22 cellular contexts compared by ENCODE assay signal in the genomic region with DNA sequence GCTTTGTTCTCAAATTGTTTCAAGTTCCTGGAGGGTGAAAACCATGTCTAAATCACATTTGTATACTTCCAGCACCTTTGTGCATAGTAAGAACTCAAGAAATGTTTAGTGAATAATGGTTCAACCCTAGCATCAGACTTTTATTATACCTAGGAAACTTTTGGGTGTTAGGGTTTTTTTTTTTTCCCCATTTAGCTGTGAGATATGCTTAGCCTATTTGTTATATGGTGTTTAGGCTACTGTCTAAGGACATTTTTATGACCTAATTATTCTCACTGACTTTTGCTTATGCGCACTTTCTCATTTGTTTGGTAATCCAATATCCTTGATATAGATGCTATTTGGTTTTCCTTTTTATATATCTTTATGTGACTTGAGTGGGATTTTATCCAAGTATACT.
DNase-seq lines count a peak whose midpoint lies in the region; ATAC-seq and TF ChIP-seq lines count a peak whose summit lies in the region.
"Had no signal": no experiment of that assay in that cellular context is flagged by ENCODE, and none has a peak within 500 bp of the region (broad histone marks: within the 10 kb centered on the region; RNA-seq: fewer than 3 reads in every experiment).

No MANE protein-coding gene starts in this region.

- H3K4me1 Mint-ChIP-seq in stimulated activated naive CD8-positive, alpha-beta T cell treated with anti-CD3 and anti-CD28 coated beads, Interleukin-15, amount 100 ng/mL, for 72 hours, result peaks cover 33% of the 10 kb centered on the region
- H3K4me1 Mint-ChIP-seq in activated T-helper 2 cell treated with anti-CD3 and anti-CD28 coated beads, Interferon-gamma antibody, Interleukin-2, Interleukin-4, amounts not matched to agents 10 μg/mL and 5 μg/mL and 100 μg/mL, durations not matched to agents 14 hours and 24 hours and 36 hours (ENCODE audit: low read depth), result peaks cover 43% of the 10 kb centered on the region
- H3K4me1 Mint-ChIP-seq in type B pancreatic cell (ENCODE audit: unreplicated experiment), result peaks cover 24% of the 10 kb centered on the region

- intact Hi-C loops in activated T-helper 2 cell treated with anti-CD3 and anti-CD28 coated beads, Interferon-gamma antibody, Interleukin-2, Interleukin-4, amounts not matched to agents 10 μg/mL and 5 μg/mL and 100 μg/mL, durations not matched to agents 14 hours and 24 hours and 36 hours (cut with micrococcal nuclease), result loop anchor here (5.0 kb wide), 1 partner anchor 33 kb away; no protein-coding TSS in a partner anchor

- DNase-seq in DMS53 (lab: John Stamatoyannopoulos, UW) (peak; percentile 25), DMS53 treated with DMSO at 0.1 percent for 48 hours (lab: John Stamatoyannopoulos, UW; ENCODE audit: unreplicated experiment) (no peak), type B pancreatic cell (ENCODE audit: extremely low spot score, unreplicated experiment) (no peak)
- no peak for DNase-seq in stimulated activated naive CD8-positive, alpha-beta T cell treated with anti-CD3 and anti-CD28 coated beads, Interleukin-15, amount 100 ng/mL, for 72 hours
- DNase-seq in stimulated activated naive CD8-positive, alpha-beta T cell treated with anti-CD3 and anti-CD28 coated beads, Interleukin-15, Interleukin-2, amounts not matched to agents 100 U/mL and 50 U/mL, for 24 hours, result no peak
- no peak for DNase-seq in activated T-helper 2 cell treated with anti-CD3 and anti-CD28 coated beads, Interferon-gamma antibody, Interleukin-2, Interleukin-4, amounts not matched to agents 10 μg/mL and 5 μg/mL and 100 μg/mL, durations not matched to agents 14 hours and 24 hours and 36 hours (ENCODE audit: low spot score)
- DNase-seq: ACHN; Caco-2; CD4-positive, alpha-beta memory T cell; NCI-H1105; NCI-H146; NCI-H2029; NCI-H2171; NCI-H345; NK-92 treated with Interleukin-12 subunit alpha and Interleukin-12 subunit beta, amount 100 ng/mL, for 24 hours; SIG-M5; SK-N-SH had no signal

- no peaks in the 10 kb centered on the region for H3K9me3 Mint-ChIP-seq in stimulated activated naive CD8-positive, alpha-beta T cell treated with anti-CD3 and anti-CD28 coated beads, Interleukin-15, amount 100 ng/mL, for 72 hours
- no peaks in the 10 kb centered on the region for H3K9me3 Mint-ChIP-seq in activated T-helper 2 cell treated with anti-CD3 and anti-CD28 coated beads, Interferon-gamma antibody, Interleukin-2, Interleukin-4, amounts not matched to agents 10 μg/mL and 5 μg/mL and 100 μg/mL, durations not matched to agents 14 hours and 24 hours and 36 hours
- H3K9me3 Mint-ChIP-seq in type B pancreatic cell, result no peaks in the 10 kb centered on the region
- H3K9me3 Mint-ChIP-seq: CD4-positive, alpha-beta memory T cell had no signal

- no peak for TF ChIP-seq CTCF in type B pancreatic cell (conservative IDR thresholded peaks at IDR 0.05)

- no peak for ATAC-seq in stimulated activated naive CD8-positive, alpha-beta T cell treated with anti-CD3 and anti-CD28 coated beads, Interleukin-15, amount 100 ng/mL, for 72 hours
- ATAC-seq in stimulated activated naive CD8-positive, alpha-beta T cell treated with anti-CD3 and anti-CD28 coated beads, Interleukin-15, Interleukin-2, amounts not matched to agents 100 U/mL and 50 U/mL, for 24 hours, result no peak
- ATAC-seq in GM18870 (IDR thresholded peaks at IDR 0.05; ENCODE audit: unreplicated experiment) (no peak), GM19467 (IDR thresholded peaks at IDR 0.05; ENCODE audit: unreplicated experiment) (no peak)
- ATAC-seq: HCT116, Panc1 had no signal

- peak overlapping the region; percentile 19 to 36 for H3K4me3 Mint-ChIP-seq in stimulated activated naive CD8-positive, alpha-beta T cell treated with anti-CD3 and anti-CD28 coated beads, Interleukin-15, amount 100 ng/mL, for 72 hours
- H3K4me3 Mint-ChIP-seq in activated T-helper 2 cell treated with anti-CD3 and anti-CD28 coated beads, Interferon-gamma antibody, Interleukin-2, Interleukin-4, amounts not matched to agents 10 μg/mL and 5 μg/mL and 100 μg/mL, durations not matched to agents 14 hours and 24 hours and 36 hours (ENCODE audit: low read depth), result no peak overlapping the region
- H3K4me3 Mint-ChIP-seq in type B pancreatic cell, result no peak overlapping the region
- H3K4me3 Mint-ChIP-seq: CD4-positive, alpha-beta memory T cell; IgD-negative memory B cell had no signal

- H3K27me3 Mint-ChIP-seq in stimulated activated naive CD8-positive, alpha-beta T cell treated with anti-CD3 and anti-CD28 coated beads, Interleukin-15, amount 100 ng/mL, for 72 hours, result no peaks in the 10 kb centered on the region
- H3K27me3 Mint-ChIP-seq in activated T-helper 2 cell treated with anti-CD3 and anti-CD28 coated beads, Interferon-gamma antibody, Interleukin-2, Interleukin-4, amounts not matched to agents 10 μg/mL and 5 μg/mL and 100 μg/mL, durations not matched to agents 14 hours and 24 hours and 36 hours (ENCODE audit: low read depth), result no peaks in the 10 kb centered on the region
- H3K27me3 Mint-ChIP-seq in type B pancreatic cell, result no peaks in the 10 kb centered on the region
- H3K27me3 Mint-ChIP-seq: CD4-positive, alpha-beta memory T cell; IgD-negative memory B cell had no signal

- H3K27ac Mint-ChIP-seq in stimulated activated naive CD8-positive, alpha-beta T cell treated with anti-CD3 and anti-CD28 coated beads, Interleukin-15, amount 100 ng/mL, for 72 hours, result peak overlapping the region in 1 of 2 donors; percentile 78
- H3K27ac Mint-ChIP-seq in activated T-helper 2 cell treated with anti-CD3 and anti-CD28 coated beads, Interferon-gamma antibody, Interleukin-2, Interleukin-4, amounts not matched to agents 10 μg/mL and 5 μg/mL and 100 μg/mL, durations not matched to agents 14 hours and 24 hours and 36 hours, result peak overlapping the region; percentile 36
- H3K27ac Mint-ChIP-seq in type B pancreatic cell, result no peak overlapping the region
- H3K27ac Mint-ChIP-seq: CD4-positive, alpha-beta memory T cell; IgD-negative memory B cell had no signal

- peaks cover 9% of the 10 kb centered on the region for H3K36me3 Mint-ChIP-seq in activated T-helper 2 cell treated with anti-CD3 and anti-CD28 coated beads, Interferon-gamma antibody, Interleukin-2, Interleukin-4, amounts not matched to agents 10 μg/mL and 5 μg/mL and 100 μg/mL, durations not matched to agents 14 hours and 24 hours and 36 hours (ENCODE audit: low read depth)
- H3K36me3 Mint-ChIP-seq in type B pancreatic cell, result peaks cover 6% of the 10 kb centered on the region

Comparison
In these comparisons a context has a peak if more than half of its experiments do, and no peak if none do; other contexts are left out.
1. H3K4me3 Mint-ChIP-seq: peak in stimulated activated naive CD8-positive, alpha-beta T cell treated with anti-CD3 and anti-CD28 coated beads, Interleukin-15, amount 100 ng/mL, for 72 hours (2 of 2); none in activated T-helper 2 cell treated with anti-CD3 and anti-CD28 coated beads, Interferon-gamma antibody, Interleukin-2, Interleukin-4, amounts not matched to agents 10 μg/mL and 5 μg/mL and 100 μg/mL, durations not matched to agents 14 hours and 24 hours and 36 hours (single experiment) and type B pancreatic cell (single experiment).